In genomic region chr1:110630770-110631663, GRCh38 we compare ENCODE assay signal across 8 cellular contexts. TPM values are rescaled to one million over a fixed set of nuclear protein-coding genes. Genes with fewer than 3 reads are reported as not detected.
A peak's percentile ranks its signal among the peaks of the same experiment; 100 is the strongest.
DNase-seq lines count a peak whose midpoint lies in the region; ATAC-seq and TF ChIP-seq lines count a peak whose summit lies in the region.

No MANE protein-coding gene starts in this region.

- H3K4me1 Mint-ChIP-seq in activated CD4-positive, alpha-beta T cell treated with anti-CD3 and anti-CD28 coated beads for 36 hours, result peaks cover 55% of the 10 kb centered on the region

- DNase-seq in BJ (ENCODE audit: low read depth) (no peak), NCI-H446 treated with DMSO at 0.1 percent for 48 hours (lab: John Stamatoyannopoulos, UW) (peak; percentile 19), choroid plexus epithelial cell (ENCODE audit: low read depth) (peak; percentile 68), lower lobe of right lung (peak; percentile 81)
- DNase-seq in activated CD4-positive, alpha-beta T cell treated with anti-CD3 and anti-CD28 coated beads for 36 hours, result peak; percentile 93
- peak; percentile 60 to 61 for DNase-seq in stimulated activated CD8-positive, alpha-beta memory T cell treated with anti-CD3 and anti-CD28 coated beads, Interleukin-15, amount 100 ng/mL, for 4 hours (ENCODE audit: low read depth in 2 of 2)

- peaks cover 24% of the 10 kb centered on the region for H3K4me1 ChIP-seq in lower lobe of right lung

- no peak overlapping the region for H3K4me3 Mint-ChIP-seq in activated CD4-positive, alpha-beta T cell treated with anti-CD3 and anti-CD28 coated beads for 36 hours

- no peaks in the 10 kb centered on the region for H3K9me3 ChIP-seq in lower lobe of right lung

- no peaks in the 10 kb centered on the region for H3K9me3 Mint-ChIP-seq in activated CD4-positive, alpha-beta T cell treated with anti-CD3 and anti-CD28 coated beads for 36 hours (ENCODE audit: low read depth)

- no peaks in the 10 kb centered on the region for H3K27me3 Mint-ChIP-seq in activated CD4-positive, alpha-beta T cell treated with anti-CD3 and anti-CD28 coated beads for 36 hours

- H3K36me3 ChIP-seq in BJ (ENCODE audit: control insufficient read depth, insufficient read depth, low read length) (no peaks in the 10 kb centered on the region), lower lobe of right lung (no peaks in the 10 kb centered on the region)

- TF ChIP-seq CTCF in BJ (IDR thresholded peaks at IDR 0.05; ENCODE audit: insufficient read depth, low read depth, low read length), result peak; percentile 91
- TF ChIP-seq CTCF in choroid plexus epithelial cell (conservative IDR thresholded peaks at IDR 0.05; ENCODE audit: low read depth, low read length), result peak; percentile 87
- peak; percentile 90 for TF ChIP-seq CTCF in lower lobe of right lung (IDR thresholded peaks at IDR 0.05)

- peak overlapping the region; percentile 37 for H3K27ac ChIP-seq in lower lobe of right lung

- H3K36me3 Mint-ChIP-seq in activated CD4-positive, alpha-beta T cell treated with anti-CD3 and anti-CD28 coated beads for 36 hours (ENCODE audit: low read depth), result peaks cover 3% of the 10 kb centered on the region

- no peak overlapping the region for H3K4me3 ChIP-seq in BJ (ENCODE audit: low read depth, low read length)
- H3K4me3 ChIP-seq in choroid plexus epithelial cell (ENCODE audit: low read depth, low read length), result no peak overlapping the region
- H3K4me3 ChIP-seq in lower lobe of right lung, result no peak overlapping the region

- peak; percentile 45 for ATAC-seq in GM19043 (IDR thresholded peaks at IDR 0.05; ENCODE audit: low read depth, unreplicated experiment)
- ATAC-seq in HG03159 (IDR thresholded peaks at IDR 0.05; ENCODE audit: unreplicated experiment), result peak; percentile 48
- ATAC-seq in activated CD4-positive, alpha-beta T cell treated with anti-CD3 and anti-CD28 coated beads for 36 hours, result peak; percentile 76
- ATAC-seq in lower lobe of right lung, result peak; percentile 88

- CTCF ChIA-PET in BJ (lab: Yijun Ruan, JAX), result interaction anchor here (0.9 to 5.1 kb wide), 12 partner anchors 10 to 399 kb away, joined by 3 to 66 read pairs (median 4); no protein-coding TSS in a partner anchor
- CTCF ChIA-PET in activated CD4-positive, alpha-beta T cell treated with anti-CD3 and anti-CD28 coated beads for 36 hours (lab: Charles Lee), result interaction anchor here (0.7 to 10.5 kb wide), 19 partner anchors 8 to 428 kb away, joined by 3 to 111 read pairs (median 5); no protein-coding TSS in a partner anchor

- POLR2A ChIA-PET in BJ (lab: Charles Lee), result no interaction called here
- POLR2A ChIA-PET in activated CD4-positive, alpha-beta T cell treated with anti-CD3 and anti-CD28 coated beads for 36 hours (lab: Charles Lee), result no interaction called here

- H3K27me3 ChIP-seq in BJ (ENCODE audit: control insufficient read depth, insufficient read depth, low read length), result no peaks in the 10 kb centered on the region
- H3K27me3 ChIP-seq in lower lobe of right lung (ENCODE audit: low read depth), result no peaks in the 10 kb centered on the region

- no peak overlapping the region for H3K27ac Mint-ChIP-seq in activated CD4-positive, alpha-beta T cell treated with anti-CD3 and anti-CD28 coated beads for 36 hours

- intact Hi-C loops in activated CD4-positive, alpha-beta T cell treated with anti-CD3 and anti-CD28 coated beads for 36 hours (cut with DNase I, micrococcal nuclease), result loop anchor here (1.0 to 5.0 kb wide), 10 partner anchors 16 to 591 kb away; partner anchors contain the start of genes LRIF1 (in 1 of the 2) and RBM15 (in 1 of the 2)
- intact Hi-C loops in lower lobe of right lung (cut with DNase I), result loop anchor here (5.0 kb wide), 1 partner anchor 136 kb away; no protein-coding TSS in a partner anchor

RNA-seq across cellular contexts. Expression of gene KCNA2, which starts 24.9 kb away (rescaled TPM):
- not detected in 2 replicates for polyA plus RNA-seq in BJ (2011; rRNA removed)
- polyA minus RNA-seq in BJ (2011; rRNA and poly(A)+ RNA removed), result under 0.01 and 0.05 TPM in 2 replicates
- total RNA-seq in activated CD4-positive, alpha-beta T cell treated with anti-CD3 and anti-CD28 coated beads for 36 hours, result under 1 TPM; 0.25 to 0.37 TPM
- total RNA-seq in lower lobe of right lung, result 0.77 TPM

RNA-seq across cellular contexts. Expression of gene KCNA3, which starts 43.7 kb away (rescaled TPM):
- 0.38 and 0.39 TPM in 2 replicates for polyA plus RNA-seq in BJ (2011; rRNA removed)
- 0.41 and 0.90 TPM in 2 replicates for polyA minus RNA-seq in BJ (2011; rRNA and poly(A)+ RNA removed)
- 10 to 100 TPM; 20.0 to 20.5 TPM for total RNA-seq in activated CD4-positive, alpha-beta T cell treated with anti-CD3 and anti-CD28 coated beads for 36 hours
- 19.4 TPM for total RNA-seq in lower lobe of right lung
